6 cellular contexts compared by ENCODE assay signal in the genomic region with DNA sequence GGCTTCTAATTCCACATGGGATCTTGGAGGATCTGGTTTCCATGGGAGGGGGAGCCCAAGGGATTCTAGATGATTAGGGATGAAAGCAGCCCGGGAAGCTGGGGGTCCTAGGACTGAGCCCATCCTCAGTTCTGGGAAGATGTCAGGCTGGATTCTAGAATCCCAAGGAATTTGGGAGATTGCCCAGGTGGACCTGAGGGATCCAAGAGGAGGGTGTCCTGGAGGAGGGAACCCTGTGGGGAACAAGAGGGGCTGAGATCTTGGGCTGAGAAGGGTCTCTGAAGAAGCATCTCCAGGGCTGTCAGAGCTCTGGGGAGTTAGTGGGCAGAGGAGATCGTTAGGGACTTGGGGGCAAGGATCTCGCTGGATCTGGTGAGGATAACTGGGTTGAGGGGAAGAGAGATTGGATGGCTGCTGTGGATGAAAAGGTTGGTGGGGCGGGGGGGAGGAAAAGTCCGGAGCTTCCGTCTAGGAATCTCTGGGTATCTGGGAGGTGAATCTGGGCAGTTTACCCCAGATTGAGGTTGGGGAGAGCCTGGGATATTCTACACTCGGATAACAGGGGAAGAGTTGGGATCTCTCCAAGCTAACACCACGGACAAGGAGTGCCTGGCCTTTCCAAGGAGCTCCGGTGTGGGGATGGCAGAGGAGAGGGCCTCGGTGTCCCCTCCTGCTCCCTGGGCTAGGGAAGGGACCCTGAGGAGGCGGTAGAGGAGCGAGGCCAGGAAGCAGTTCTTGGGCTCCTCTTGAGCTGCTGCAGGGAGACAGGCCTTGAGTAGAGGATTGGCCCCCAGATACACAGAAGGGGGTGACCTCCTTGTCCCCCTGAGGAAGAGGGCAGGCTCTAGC. TPM values are rescaled to one million over a fixed set of nuclear protein-coding genes. Genes with fewer than 3 reads are reported as not detected.
DNase-seq lines count a peak whose midpoint lies in the region; ATAC-seq and TF ChIP-seq lines count a peak whose summit lies in the region.

No MANE protein-coding gene starts in this region.

- intact Hi-C loops in left lung (cut with DNase I) = no loop called here

- CTCF ChIA-PET in RWPE1 (lab: Yijun Ruan, JAX) = interaction anchor here (2.0 to 2.4 kb wide), 2 partner anchors 17 to 80 kb away, joined by 5 to 13 read pairs; no protein-coding TSS in a partner anchor

- peaks cover 2 to 21% of the 10 kb centered on the region in 2 donors for H3K4me1 ChIP-seq in left lung

- DNase-seq in AG10803 (ENCODE audit: low read depth) = no peak
- no peak for DNase-seq in RWPE1 (ENCODE audit: low spot score)
- no peak for DNase-seq in left lung

- TF ChIP-seq CTCF in AG10803 (conservative IDR thresholded peaks at IDR 0.05; ENCODE audit: low read length) = no peak
- no peak for TF ChIP-seq CTCF in RWPE1 (conservative IDR thresholded peaks at IDR 0.05; ENCODE audit: low read depth)
- no peak for TF ChIP-seq CTCF in left lung (IDR thresholded peaks at IDR 0.05)

- H3K27me3 ChIP-seq in left lung = no peaks in the 10 kb centered on the region

- POLR2A ChIA-PET in RWPE1 (lab: Yijun Ruan, JAX; ENCODE audit: low non-redundant PET) = no interaction called here

- H3K9me3 ChIP-seq in iPS-18c (ENCODE audit: control insufficient read depth, insufficient read depth, low read length) = peaks cover 3% of the 10 kb centered on the region
- no peaks in the 10 kb centered on the region for H3K9me3 ChIP-seq in left lung

- H3K4me3 ChIP-seq in AG10803 (ENCODE audit: low read length) (peak overlapping the region; percentile 79), iPS-18c (ENCODE audit: insufficient read depth, low read depth, low read length) (peak overlapping the region; percentile 52), left lung (peak overlapping the region in 1 of 2 donors; percentile 73)

- peaks cover 0 to 32% of the 10 kb centered on the region in 2 donors for H3K36me3 ChIP-seq in left lung

- ATAC-seq in GM19328 (IDR thresholded peaks at IDR 0.05; ENCODE audit: unreplicated experiment) (no peak), HG02870 (IDR thresholded peaks at IDR 0.05; ENCODE audit: unreplicated experiment) (no peak), left lung (no peak)

- H3K27ac ChIP-seq in RWPE1 = peak overlapping the region; percentile 94
- H3K27ac ChIP-seq in left lung = peak overlapping the region in 1 of 2 donors; percentile 53

RNA-seq across cellular contexts. Expression of a gene that starts 1.6 kb away (rescaled TPM):
- total RNA-seq in left lung = 10 to 100 TPM; 11.2 to 18.7 TPM

RNA-seq across cellular contexts. Expression of a gene that starts 23.8 kb away (rescaled TPM):
- total RNA-seq in left lung = 10 to 100 TPM; 20.7 to 23.2 TPM

RNA-seq across cellular contexts. Expression of a gene that starts 28.6 kb away (rescaled TPM):
- 1 to 10 TPM; 4.5 to 7.9 TPM for total RNA-seq in left lung

RNA-seq across cellular contexts. Expression of a gene that starts 31.1 kb away (rescaled TPM):
- total RNA-seq in left lung = 10 to 100 TPM; 25.8 to 29.3 TPM

RNA-seq across cellular contexts. Expression of a gene that starts 32.5 kb away (rescaled TPM):
- 10 to 100 TPM; 12.1 to 16.4 TPM for total RNA-seq in left lung
